ENCODE assay signal across 9 cellular contexts in genomic region chr15:94174399-94174802, GRCh38. TPM values are rescaled to one million over a fixed set of nuclear protein-coding genes. Genes with fewer than 3 reads are reported as not detected.
A peak's percentile ranks its signal among the peaks of the same experiment; 100 is the strongest.
DNase-seq lines count a peak whose midpoint lies in the region; ATAC-seq and TF ChIP-seq lines count a peak whose summit lies in the region.
"Had no signal": no experiment of that assay in that cellular context is flagged by ENCODE, and none has a peak within 500 bp of the region (broad histone marks: within the 10 kb centered on the region; RNA-seq: fewer than 3 reads in every experiment).

No MANE protein-coding gene starts in this region.

- H3K36me3 ChIP-seq in lower lobe of right lung, result no peaks in the 10 kb centered on the region
- no peaks in the 10 kb centered on the region for H3K36me3 ChIP-seq in gastrocnemius medialis

- H3K9me3 Mint-ChIP-seq in activated naive CD4-positive, alpha-beta T cell treated with anti-CD3 and anti-CD28 coated beads, Interleukin-2, amount 50 U/mL, for 72 hours, result peaks cover 5 to 14% of the 10 kb centered on the region in 2 donors

- no peak overlapping the region for H3K4me3 ChIP-seq in lower lobe of right lung
- no peak overlapping the region for H3K4me3 ChIP-seq in gastrocnemius medialis

- peak; percentile 95 to 98 for ATAC-seq in activated naive CD4-positive, alpha-beta T cell treated with anti-CD3 and anti-CD28 coated beads, Interleukin-2, amount 50 U/mL, for 72 hours
- ATAC-seq in HG02943 (IDR thresholded peaks at IDR 0.05; ENCODE audit: low read depth, unreplicated experiment), result peak; percentile 66
- peak; percentile 77 to 89 for ATAC-seq in lower lobe of right lung
- no peak for ATAC-seq in gastrocnemius medialis

- peaks cover 9% of the 10 kb centered on the region for H3K4me1 ChIP-seq in lower lobe of right lung
- H3K4me1 ChIP-seq in gastrocnemius medialis, result no peaks in the 10 kb centered on the region
- H3K4me1 ChIP-seq: parathyroid adenoma had no signal

- intact Hi-C loops in lower lobe of right lung (cut with DNase I), result no loop called here
- intact Hi-C loops in gastrocnemius medialis (cut with DNase I; ENCODE audit: low total_unique reads), result no loop called here

- H3K27ac ChIP-seq in lower lobe of right lung (no peak overlapping the region), gastrocnemius medialis (no peak overlapping the region)
- H3K27ac ChIP-seq: parathyroid adenoma had no signal

- in situ Hi-C loops in gastrocnemius medialis (cut with MboI; ENCODE audit: low sequenced_read_pairs in 4 of 4), result no loop called here

- no peak for TF ChIP-seq CTCF in lower lobe of right lung (IDR thresholded peaks at IDR 0.05)
- no peak for TF ChIP-seq CTCF in gastrocnemius medialis (IDR thresholded peaks at IDR 0.05 in 4 of 5, conservative IDR thresholded peaks at IDR 0.05 in 1 of 5)
- TF ChIP-seq CTCF in GM20000 (IDR thresholded peaks at IDR 0.05; ENCODE audit: extremely low read depth, missing control alignments), result no peak

- peak in 1 of 2 donors; percentile 8 for DNase-seq in activated naive CD4-positive, alpha-beta T cell treated with anti-CD3 and anti-CD28 coated beads, Interleukin-2, amount 50 U/mL, for 72 hours (ENCODE audit: low spot score in 2 of 2)
- no peak for DNase-seq in activated naive CD4-positive, alpha-beta T cell (lab: John Stamatoyannopoulos, UW)
- DNase-seq in SIG-M5 (lab: John Stamatoyannopoulos, UW) (peak; percentile 48), lower lobe of right lung (no peak), gastrocnemius medialis (no peak), GM20000 (ENCODE audit: low spot score) (no peak), NCI-H345 (lab: John Stamatoyannopoulos, UW) (no peak)

- H3K27ac Mint-ChIP-seq in activated naive CD4-positive, alpha-beta T cell treated with anti-CD3 and anti-CD28 coated beads, Interleukin-2, amount 50 U/mL, for 72 hours, result peak overlapping the region in 1 of 2 donors; percentile 17

- H3K27me3 ChIP-seq in lower lobe of right lung (ENCODE audit: low read depth) (no peaks in the 10 kb centered on the region), gastrocnemius medialis (no peaks in the 10 kb centered on the region)

- no peak for TF ChIP-seq POLR2A in gastrocnemius medialis (IDR thresholded peaks at IDR 0.05)

- no peaks in the 10 kb centered on the region for H3K9me3 ChIP-seq in lower lobe of right lung
- no peaks in the 10 kb centered on the region for H3K9me3 ChIP-seq in gastrocnemius medialis

- peaks cover 5 to 8% of the 10 kb centered on the region in 2 donors for H3K36me3 Mint-ChIP-seq in activated naive CD4-positive, alpha-beta T cell treated with anti-CD3 and anti-CD28 coated beads, Interleukin-2, amount 50 U/mL, for 72 hours

RNA-seq across cellular contexts. Expression of gene MCTP2, which starts 57.0 kb away (rescaled TPM):
- total RNA-seq in activated naive CD4-positive, alpha-beta T cell treated with anti-CD3 and anti-CD28 coated beads, Interleukin-2, amount 50 U/mL, for 72 hours, result 10 to 100 TPM; 31.4 to 48.2 TPM
- total RNA-seq in lower lobe of right lung (36.1 TPM), gastrocnemius medialis (1 to 10 TPM in 1 of 4 donors, under 1 TPM in 3; 0.13 to 2.0 (median 0.43) TPM)

Comparison
In these comparisons a context has a peak if more than half of its experiments do, and no peak if none do; other contexts are left out.
1. ATAC-seq: peak in activated naive CD4-positive, alpha-beta T cell treated with anti-CD3 and anti-CD28 coated beads, Interleukin-2, amount 50 U/mL, for 72 hours (2 of 2), HG02943 (single experiment) and lower lobe of right lung (2 of 2); none in gastrocnemius medialis (0 of 2).
2. RNA of gene MCTP2, which starts 57.0 kb away (total RNA-seq): 31.4 to 48.2 TPM in activated naive CD4-positive, alpha-beta T cell treated with anti-CD3 and anti-CD28 coated beads, Interleukin-2, amount 50 U/mL, for 72 hours and 36.1 TPM in lower lobe of right lung (single experiment); 0.13 to 2.0 TPM in gastrocnemius medialis; every median in the first group is over 10 times any median in the second.